ENCODE assay signal across 15 cellular contexts in the genomic region with DNA sequence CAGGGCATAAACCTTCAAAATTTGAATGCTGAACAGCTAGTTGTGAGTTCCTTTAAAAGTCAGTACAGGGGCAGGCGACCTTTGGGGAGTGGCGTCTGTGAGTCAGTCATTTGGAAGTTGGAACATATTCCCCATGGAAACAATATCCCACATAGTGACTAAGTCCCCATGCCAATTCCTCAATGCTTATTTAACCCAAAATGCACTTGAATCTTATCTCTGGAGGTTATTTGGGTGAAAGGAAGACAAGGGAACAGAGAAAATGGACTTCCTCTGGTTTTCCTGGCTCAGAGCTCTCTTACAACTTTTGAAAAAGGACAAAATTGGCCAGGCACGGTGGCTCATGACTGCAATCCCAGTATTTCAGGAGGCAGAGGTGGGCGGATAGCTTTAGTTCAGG.
DNase-seq lines count a peak whose midpoint lies in the region; ATAC-seq and TF ChIP-seq lines count a peak whose summit lies in the region.
"Had no signal": no experiment of that assay in that cellular context is flagged by ENCODE, and none has a peak within 500 bp of the region (broad histone marks: within the 10 kb centered on the region; RNA-seq: fewer than 3 reads in every experiment).

No MANE protein-coding gene starts in this region.

- ATAC-seq in RWPE2 (ENCODE audit: low read depth) (peak; percentile 96), GM18505 (IDR thresholded peaks at IDR 0.05; ENCODE audit: unreplicated experiment) (no peak)
- ATAC-seq: activated T-cell treated with anti-CD3 and anti-CD28 coated beads, Interleukin-2, amount 50 U/mL, for 4 hours; CD8-positive, alpha-beta T cell had no signal

- no peaks in the 10 kb centered on the region for H3K36me3 ChIP-seq in RWPE2 (ENCODE audit: low read depth)
- no peaks in the 10 kb centered on the region for H3K36me3 ChIP-seq in trophoblast cell (ENCODE audit: control insufficient read depth in 1 of 2, insufficient read depth in 2 of 2, low read length in 2 of 2)
- no peaks in the 10 kb centered on the region for H3K36me3 ChIP-seq in CD8-positive, alpha-beta memory T cell (ENCODE audit: insufficient read depth, low read length)
- H3K36me3 ChIP-seq: HAP-1, vagina had no signal

- no peak overlapping the region for H3K4me3 Mint-ChIP-seq in CD8-positive, alpha-beta memory T cell
- H3K4me3 Mint-ChIP-seq: activated T-cell treated with anti-CD3 and anti-CD28 coated beads, Interleukin-2, amount 50 U/mL, for 4 hours; CD8-positive, alpha-beta T cell; mesothelial cell of epicardium had no signal

- no peak overlapping the region for H2BK12ac ChIP-seq in trophoblast cell (ENCODE audit: low read length)

- no peaks in the 10 kb centered on the region for H3K79me1 ChIP-seq in trophoblast cell (ENCODE audit: low read length)

- H3K4me3 ChIP-seq in RWPE2 (ENCODE audit: severe bottlenecking), result no peak overlapping the region
- H3K4me3 ChIP-seq in trophoblast cell (ENCODE audit: low read depth, low read length), result no peak overlapping the region
- no peak overlapping the region for H3K4me3 ChIP-seq in CD8-positive, alpha-beta memory T cell (ENCODE audit: low read length)
- H3K4me3 ChIP-seq: HAP-1, vagina had no signal

- no peak overlapping the region for H2AK5ac ChIP-seq in trophoblast cell (ENCODE audit: low read length)

- peak overlapping the region; percentile 79 for H3K27ac ChIP-seq in RWPE2 (ENCODE audit: poor library complexity, severe bottlenecking)
- no peak overlapping the region for H3K27ac ChIP-seq in trophoblast cell (ENCODE audit: low read depth, low read length)
- H3K27ac ChIP-seq in CD8-positive, alpha-beta memory T cell (ENCODE audit: low read depth, low read length), result no peak overlapping the region
- H3K27ac ChIP-seq: vagina had no signal

- H3K23ac ChIP-seq in trophoblast cell (ENCODE audit: low read length), result no peak overlapping the region

- no peak overlapping the region for H3K9ac ChIP-seq in trophoblast cell (ENCODE audit: low read length)

- H3K36me3 Mint-ChIP-seq in CD8-positive, alpha-beta memory T cell, result no peaks in the 10 kb centered on the region
- H3K36me3 Mint-ChIP-seq: CD8-positive, alpha-beta T cell; mesothelial cell of epicardium had no signal

- H3K4me1 ChIP-seq in RWPE2 (ENCODE audit: insufficient read depth, poor library complexity, severe bottlenecking), result peaks cover 24% of the 10 kb centered on the region
- H3K4me1 ChIP-seq in trophoblast cell (ENCODE audit: control insufficient read depth in 1 of 2, insufficient read depth in 2 of 2, low read length in 2 of 2), result peaks cover 0 to 3% of the 10 kb centered on the region in 2 experiments
- H3K4me1 ChIP-seq in CD8-positive, alpha-beta memory T cell (ENCODE audit: insufficient read depth, low read length), result no peaks in the 10 kb centered on the region
- H3K4me1 ChIP-seq: HAP-1, vagina had no signal

- CTCF ChIA-PET in CD8-positive, alpha-beta memory T cell (lab: Charles Lee), result interaction anchor here (0.6 kb wide), 1 partner anchor 1184 kb away, joined by 3 read pairs; no protein-coding TSS in a partner anchor

- H3K27me3 ChIP-seq in RWPE2 (ENCODE audit: insufficient read depth, poor library complexity, severe bottlenecking) (no peaks in the 10 kb centered on the region), trophoblast cell (ENCODE audit: insufficient read depth, low read length) (no peaks in the 10 kb centered on the region)
- no peaks in the 10 kb centered on the region for H3K27me3 ChIP-seq in CD8-positive, alpha-beta memory T cell (ENCODE audit: insufficient read depth, low read length, poor library complexity, severe bottlenecking)
- H3K27me3 ChIP-seq: vagina had no signal

- no peak overlapping the region for H2BK120ac ChIP-seq in trophoblast cell (ENCODE audit: insufficient read depth, low read length, poor library complexity)

- H3K14ac ChIP-seq in trophoblast cell (ENCODE audit: low read length), result no peak overlapping the region

- no peaks in the 10 kb centered on the region for H3K9me3 ChIP-seq in RWPE2 (ENCODE audit: severe bottlenecking)
- no peaks in the 10 kb centered on the region for H3K9me3 ChIP-seq in trophoblast cell (ENCODE audit: insufficient read depth, low read depth, low read length)
- no peaks in the 10 kb centered on the region for H3K9me3 ChIP-seq in CD8-positive, alpha-beta memory T cell (ENCODE audit: low read length)
- H3K9me3 ChIP-seq: HAP-1, vagina had no signal

- no peak overlapping the region for H3K18ac ChIP-seq in trophoblast cell (ENCODE audit: low read length)

- no peak overlapping the region for H4K12ac ChIP-seq in trophoblast cell (ENCODE audit: low read depth, low read length)

- H3K9me3 Mint-ChIP-seq in CD8-positive, alpha-beta memory T cell, result peaks cover 0 to 4% (median 0%) of the 10 kb centered on the region in 5 donors
- H3K9me3 Mint-ChIP-seq: CD8-positive, alpha-beta T cell had no signal

- H4K91ac ChIP-seq in trophoblast cell (ENCODE audit: low read depth, low read length), result no peak overlapping the region

- no peak for TF ChIP-seq CTCF in RWPE2 (IDR thresholded peaks at IDR 0.05; ENCODE audit: poor library complexity, severe bottlenecking)

- POLR2A ChIA-PET in CD8-positive, alpha-beta memory T cell (lab: Charles Lee), result no interaction called here

- no peak overlapping the region for H3K27ac Mint-ChIP-seq in CD8-positive, alpha-beta memory T cell
- H3K27ac Mint-ChIP-seq: CD8-positive, alpha-beta T cell; mesothelial cell of epicardium had no signal

- no peak overlapping the region for H2AFZ ChIP-seq in trophoblast cell (ENCODE audit: insufficient read depth, low read length, poor library complexity)

- no peaks in the 10 kb centered on the region for H3K4me1 Mint-ChIP-seq in CD8-positive, alpha-beta memory T cell

- H3K27me3 Mint-ChIP-seq in CD8-positive, alpha-beta memory T cell, result no peaks in the 10 kb centered on the region

- in situ Hi-C loops in KBM-7 (cut with MboI; ENCODE audit: low pct_unique_long_range_greater_than_20kb, low sequenced_read_pairs), result no loop called here

- no peak overlapping the region for H2BK5ac ChIP-seq in trophoblast cell (ENCODE audit: low read depth, low read length, poor library complexity)

- no peak overlapping the region for H3K4me2 ChIP-seq in trophoblast cell (ENCODE audit: low read length)

- no CpG with 5 or more reads among the region's 4 CpGs for WGBS in trophoblast cell (ENCODE audit: extremely low coverage, insufficient coverage, insufficient read length)

- DNase-seq in EL (peak; percentile 81), RWPE2 (ENCODE audit: low spot score) (peak; percentile 60), fibroblast of peridontal ligament (ENCODE audit: extremely low read depth) (peak; percentile 33), trophoblast cell (peak; percentile 87 to 93), NCI-H526 treated with DMSO at 0.1 percent for 48 hours (lab: John Stamatoyannopoulos, UW) (no peak), KBM-7 (no peak)
- DNase-seq in CD8-positive, alpha-beta memory T cell, result no peak
- DNase-seq: activated T-cell treated with anti-CD3 and anti-CD28 coated beads, Interleukin-2, amount 50 U/mL, for 4 hours; CD8-positive, alpha-beta T cell; NCI-H446; SHP77 had no signal

- no peak for TF ChIP-seq POLR2A in GM18505 (IDR thresholded peaks at IDR 0.05; ENCODE audit: borderline replicate concordance, extremely low read depth, insufficient read depth, insufficient read length)

- no peaks in the 10 kb centered on the region for H3K79me2 ChIP-seq in trophoblast cell (ENCODE audit: control insufficient read depth, insufficient read depth, low read length, poor library complexity)

- H3K4ac ChIP-seq in trophoblast cell (ENCODE audit: low read depth, low read length), result no peak overlapping the region

- no peak overlapping the region for H4K8ac ChIP-seq in trophoblast cell (ENCODE audit: low read depth, low read length)

Comparison
In these comparisons a context has a peak if more than half of its experiments do, and no peak if none do; other contexts are left out.
1. DNase-seq: peak in EL (single experiment), RWPE2 (single experiment), fibroblast of peridontal ligament (single experiment) and trophoblast cell (2 of 2); none in NCI-H526 treated with DMSO at 0.1 percent for 48 hours (single experiment), CD8-positive, alpha-beta memory T cell (0 of 5) and KBM-7 (single experiment).